9 cellular contexts compared by ENCODE assay signal in the genomic region with DNA sequence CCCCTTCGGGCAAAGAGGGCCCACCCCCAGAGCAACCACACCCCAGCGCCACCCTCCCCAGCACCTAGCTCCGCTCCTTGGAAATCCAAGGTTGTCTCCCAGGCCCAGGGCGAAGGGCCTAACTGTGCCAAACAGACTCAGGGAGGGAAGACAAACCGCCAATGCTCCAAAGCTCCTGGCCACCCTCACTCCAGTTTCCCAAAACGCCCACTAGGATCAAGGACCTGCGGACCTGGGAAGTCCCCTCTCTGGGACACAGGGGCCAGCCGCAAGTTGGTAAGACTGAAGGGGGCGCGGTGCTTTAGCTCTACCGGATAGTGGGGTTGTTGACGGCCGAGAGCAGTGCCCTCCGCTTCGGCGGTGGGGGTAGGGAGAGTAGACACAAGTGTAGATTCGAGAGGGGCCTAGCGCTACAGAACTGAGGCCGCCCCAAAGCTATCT. TPM values are rescaled to one million over a fixed set of nuclear protein-coding genes. Genes with fewer than 3 reads are reported as not detected.
DNase-seq lines count a peak whose midpoint lies in the region; ATAC-seq and TF ChIP-seq lines count a peak whose summit lies in the region.
"Had no signal": no experiment of that assay in that cellular context is flagged by ENCODE, and none has a peak within 500 bp of the region (broad histone marks: within the 10 kb centered on the region; RNA-seq: fewer than 3 reads in every experiment).

No MANE protein-coding gene starts in this region.

- no peaks in the 10 kb centered on the region for H3K9me3 ChIP-seq in muscle layer of duodenum (ENCODE audit: control insufficient read depth in 1 of 2, low read length in 2 of 2)

- no peaks in the 10 kb centered on the region for H3K27me3 ChIP-seq in muscle layer of duodenum (ENCODE audit: low read depth, low read length)

- no peak for TF ChIP-seq CTCF in AG04449 (IDR thresholded peaks at IDR 0.05; ENCODE audit: insufficient read depth, low read length, missing control alignments)
- TF ChIP-seq CTCF in LNCaP clone FGC (IDR thresholded peaks at IDR 0.05; ENCODE audit: control insufficient read depth, extremely low read depth, insufficient read depth): no peak
- peak; percentile 27 for TF ChIP-seq CTCF in endothelial cell (IDR thresholded peaks at IDR 0.05; ENCODE audit: unreplicated experiment)

- CTCF ChIA-PET in AG04449 (lab: Yijun Ruan, JAX): interaction anchor here (1.6 to 12.6 kb wide), 2 partner anchors 18 to 57 kb away, joined by 3 to 293 read pairs; a partner anchor contains a TSS

- H3K4me3 ChIP-seq in AG04449 (ENCODE audit: low read depth, low read length) (peak overlapping the region; percentile 67), LNCaP clone FGC (ENCODE audit: low read depth, low read length) (peak overlapping the region; percentile 95), muscle layer of duodenum (ENCODE audit: low read depth in 1 of 2, low read length in 2 of 2) (peak overlapping the region; percentile 45 to 61)

- peaks cover 25% of the 10 kb centered on the region for H3K4me1 Mint-ChIP-seq in endothelial cell (ENCODE audit: unreplicated experiment)

- H3K9me3 Mint-ChIP-seq in endothelial cell (ENCODE audit: unreplicated experiment): no peaks in the 10 kb centered on the region

- H3K27me3 Mint-ChIP-seq in endothelial cell (ENCODE audit: unreplicated experiment): peaks cover 11% of the 10 kb centered on the region

- peak overlapping the region; percentile 86 for H3K4me3 Mint-ChIP-seq in endothelial cell (ENCODE audit: unreplicated experiment)

- H3K27ac Mint-ChIP-seq in endothelial cell (ENCODE audit: unreplicated experiment): no peak overlapping the region

- H3K36me3 Mint-ChIP-seq in endothelial cell (ENCODE audit: low read depth, unreplicated experiment): no peaks in the 10 kb centered on the region

- ATAC-seq in GM18873 (IDR thresholded peaks at IDR 0.05; ENCODE audit: low FRiP score, unreplicated experiment) (no peak), HG02588 (IDR thresholded peaks at IDR 0.05; ENCODE audit: unreplicated experiment) (no peak), left lobe of liver (no peak)

- DNase-seq in AG04449 (ENCODE audit: low read depth, low spot score) (no peak), LNCaP clone FGC (ENCODE audit: low read depth) (no peak), endothelial cell (ENCODE audit: low spot score) (peak; percentile 11), COR-L47 (lab: John Stamatoyannopoulos, UW) (no peak), left lobe of liver (ENCODE audit: low spot score) (no peak)
- DNase-seq: T1000 had no signal

- no peaks in the 10 kb centered on the region for H3K36me3 ChIP-seq in muscle layer of duodenum (ENCODE audit: control insufficient read depth in 1 of 2, insufficient read depth in 2 of 2, low read length in 2 of 2)

- peaks cover 0 to 10% of the 10 kb centered on the region in 2 donors for H3K4me1 ChIP-seq in muscle layer of duodenum (ENCODE audit: control insufficient read depth in 1 of 2, insufficient read depth in 2 of 2, low read length in 2 of 2)

- POLR2A ChIA-PET in AG04449 (lab: Yijun Ruan, JAX): no interaction called here

- H3K27ac ChIP-seq in muscle layer of duodenum (ENCODE audit: low read length): peak overlapping the region; percentile 91

RNA-seq across cellular contexts. Expression of a gene that starts 0.6 kb away (rescaled TPM):
- total RNA-seq in endothelial cell (ENCODE audit: unreplicated experiment) (21.3 TPM), left lobe of liver (30.0 TPM)

RNA-seq across cellular contexts. Expression of a gene that starts 21.0 kb away (rescaled TPM):
- 2.8 TPM for total RNA-seq in endothelial cell (ENCODE audit: unreplicated experiment)
- total RNA-seq in left lobe of liver: 1.3 TPM

RNA-seq across cellular contexts. Expression of a gene that starts 22.4 kb away (rescaled TPM):
- total RNA-seq in endothelial cell (ENCODE audit: unreplicated experiment) (4.6 TPM), left lobe of liver (3.7 TPM)

RNA-seq across cellular contexts. Expression of a gene that starts 49.5 kb away (rescaled TPM):
- total RNA-seq in endothelial cell (ENCODE audit: unreplicated experiment): not detected
- 1.4 TPM for total RNA-seq in left lobe of liver
